7 cellular contexts compared by ENCODE assay signal in the genomic region with DNA sequence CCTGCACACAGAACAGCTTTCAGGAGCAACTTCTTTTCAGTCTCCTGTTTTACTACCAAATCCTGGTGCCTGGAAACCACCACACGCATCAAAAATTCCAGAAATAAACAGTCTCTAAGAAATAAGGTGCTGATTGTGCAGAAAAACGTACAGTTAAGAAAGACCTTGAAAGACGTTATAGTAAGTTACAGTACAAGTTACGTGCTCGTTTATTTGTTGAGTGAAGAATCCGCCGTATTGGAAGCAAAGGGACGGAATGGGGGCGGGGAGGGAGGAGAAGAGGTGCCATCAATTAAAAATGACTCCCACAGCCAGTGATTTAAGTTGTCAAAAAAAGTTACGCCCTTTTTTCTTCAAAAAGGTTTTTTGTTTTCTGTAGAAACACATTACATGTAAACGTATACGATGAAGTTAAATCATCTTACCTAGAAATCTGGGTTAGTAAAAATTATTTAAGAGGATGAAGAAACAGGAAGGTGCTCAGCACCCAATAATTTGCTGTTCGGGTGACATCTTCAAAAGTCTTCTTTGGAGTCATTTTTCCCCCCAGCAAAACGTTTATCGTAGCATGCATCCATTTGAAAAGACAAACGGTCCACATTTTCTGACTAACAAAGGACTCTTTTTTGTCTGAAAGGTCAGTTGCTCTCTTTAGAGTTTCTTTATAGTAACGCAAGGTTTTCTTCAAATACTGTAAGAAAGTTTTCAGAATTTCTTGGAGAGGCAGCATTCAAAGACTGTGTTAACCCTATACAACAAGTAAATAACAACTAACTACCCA. TPM values are rescaled to one million over a fixed set of nuclear protein-coding genes. Genes with fewer than 3 reads are reported as not detected.
DNase-seq lines count a peak whose midpoint lies in the region; ATAC-seq and TF ChIP-seq lines count a peak whose summit lies in the region.

No MANE protein-coding gene starts in this region.

- no peaks in the 10 kb centered on the region for H3K27me3 ChIP-seq in iPS-15b (ENCODE audit: control insufficient read depth, insufficient read depth, low read length)

- H3K9me3 ChIP-seq in iPS-15b (ENCODE audit: control insufficient read depth, insufficient read depth, low read length) = no peaks in the 10 kb centered on the region

- POLR2A ChIA-PET in activated CD8-positive, alpha-beta T cell treated with anti-CD3 and anti-CD28 coated beads, Interleukin-2, amount 10 ng/mL, durations not matched to agents 7 days and 5 days (lab: Charles Lee) = no interaction called here

- H3K9ac ChIP-seq in iPS-15b (ENCODE audit: low read depth, low read length) = no peak overlapping the region

- H3K4me3 ChIP-seq in iPS-15b (ENCODE audit: low read depth, low read length) = peak overlapping the region; percentile 59

- peak overlapping the region; percentile 84 for H3K27ac Mint-ChIP-seq in HFFc6
- H3K27ac Mint-ChIP-seq in activated CD8-positive, alpha-beta T cell treated with anti-CD3 and anti-CD28 coated beads, Interleukin-2, amount 10 ng/mL, durations not matched to agents 7 days and 5 days = no peak overlapping the region
- no peak overlapping the region for H3K27ac Mint-ChIP-seq in stimulated activated effector memory CD8-positive, alpha-beta T cell treated with anti-CD3 and anti-CD28 coated beads, Interleukin-12 subunit alpha, Interleukin-12 subunit beta, amount 100 ng/mL, for 72 hours

- H3K27me3 Mint-ChIP-seq in HFFc6 (ENCODE audit: insufficient read depth) = no peaks in the 10 kb centered on the region; the same call in 1 of the 2 replicates
- peaks cover 36% of the 10 kb centered on the region for H3K27me3 Mint-ChIP-seq in activated CD8-positive, alpha-beta T cell treated with anti-CD3 and anti-CD28 coated beads, Interleukin-2, amount 10 ng/mL, durations not matched to agents 7 days and 5 days (ENCODE audit: low read depth)

- H3K4me1 Mint-ChIP-seq in HFFc6 (ENCODE audit: low read depth) = peaks cover 69% of the 10 kb centered on the region
- H3K4me1 Mint-ChIP-seq in activated CD8-positive, alpha-beta T cell treated with anti-CD3 and anti-CD28 coated beads, Interleukin-2, amount 10 ng/mL, durations not matched to agents 7 days and 5 days (ENCODE audit: low read depth) = peaks cover 27% of the 10 kb centered on the region
- H3K4me1 Mint-ChIP-seq in stimulated activated effector memory CD8-positive, alpha-beta T cell treated with anti-CD3 and anti-CD28 coated beads, Interleukin-12 subunit alpha, Interleukin-12 subunit beta, amount 100 ng/mL, for 72 hours = peaks cover 13% of the 10 kb centered on the region

- H3K4me1 ChIP-seq in iPS-15b (ENCODE audit: control insufficient read depth, insufficient read depth, low read length) = peaks cover 10% of the 10 kb centered on the region

- no peak for TF ChIP-seq CTCF in HFFc6 (IDR thresholded peaks at IDR 0.05)
- TF ChIP-seq CTCF in GM13976 (IDR thresholded peaks at IDR 0.05; ENCODE audit: borderline replicate concordance, control extremely low read depth, extremely low read depth, insufficient read depth, missing control alignments) = no peak

- no peak for ATAC-seq in activated CD8-positive, alpha-beta T cell treated with anti-CD3 and anti-CD28 coated beads, Interleukin-2, amount 10 ng/mL, durations not matched to agents 7 days and 5 days
- no peak for ATAC-seq in stimulated activated effector memory CD8-positive, alpha-beta T cell treated with anti-CD3 and anti-CD28 coated beads, Interleukin-12 subunit alpha, Interleukin-12 subunit beta, amount 100 ng/mL, for 72 hours

- H3K9me3 Mint-ChIP-seq in HFFc6 = no peaks in the 10 kb centered on the region
- H3K9me3 Mint-ChIP-seq in activated CD8-positive, alpha-beta T cell treated with anti-CD3 and anti-CD28 coated beads, Interleukin-2, amount 10 ng/mL, durations not matched to agents 7 days and 5 days (ENCODE audit: insufficient read depth) = no peaks in the 10 kb centered on the region
- no peaks in the 10 kb centered on the region for H3K9me3 Mint-ChIP-seq in stimulated activated effector memory CD8-positive, alpha-beta T cell treated with anti-CD3 and anti-CD28 coated beads, Interleukin-12 subunit alpha, Interleukin-12 subunit beta, amount 100 ng/mL, for 72 hours

- CTCF ChIA-PET in activated CD8-positive, alpha-beta T cell treated with anti-CD3 and anti-CD28 coated beads, Interleukin-2, amount 10 ng/mL, durations not matched to agents 7 days and 5 days (lab: Charles Lee) = interaction anchor here (1.1 kb wide), 1 partner anchor 42 kb away, joined by 5 read pairs; no protein-coding TSS in a partner anchor

- in situ Hi-C loops in GM13976 (cut with MboI; ENCODE audit: low sequenced_read_pairs, unreplicated experiment) = no loop called here

- no peak for DNase-seq in HFFc6
- no peak for DNase-seq in activated CD8-positive, alpha-beta T cell treated with anti-CD3 and anti-CD28 coated beads, Interleukin-2, amount 10 ng/mL, durations not matched to agents 7 days and 5 days
- no peak for DNase-seq in stimulated activated effector memory CD8-positive, alpha-beta T cell treated with anti-CD3 and anti-CD28 coated beads, Interleukin-12 subunit alpha, Interleukin-12 subunit beta, amount 100 ng/mL, for 72 hours (ENCODE audit: low spot score in 2 of 2)
- DNase-seq in cerebellar nuclear complex (lab: John Stamatoyannopoulos, UW) = no peak
- DNase-seq in GM13976 (ENCODE audit: low spot score) = no peak
- no peak for DNase-seq in HK-2 (ENCODE audit: unreplicated experiment)

- H3K4me3 Mint-ChIP-seq in HFFc6 = peak overlapping the region; percentile 99
- peak overlapping the region; percentile 79 for H3K4me3 Mint-ChIP-seq in activated CD8-positive, alpha-beta T cell treated with anti-CD3 and anti-CD28 coated beads, Interleukin-2, amount 10 ng/mL, durations not matched to agents 7 days and 5 days
- peak overlapping the region; percentile 74 for H3K4me3 Mint-ChIP-seq in stimulated activated effector memory CD8-positive, alpha-beta T cell treated with anti-CD3 and anti-CD28 coated beads, Interleukin-12 subunit alpha, Interleukin-12 subunit beta, amount 100 ng/mL, for 72 hours

- peaks cover 27% of the 10 kb centered on the region for H3K36me3 Mint-ChIP-seq in HFFc6 (ENCODE audit: low read depth)
- H3K36me3 Mint-ChIP-seq in activated CD8-positive, alpha-beta T cell treated with anti-CD3 and anti-CD28 coated beads, Interleukin-2, amount 10 ng/mL, durations not matched to agents 7 days and 5 days (ENCODE audit: low read depth) = no peaks in the 10 kb centered on the region
- no peaks in the 10 kb centered on the region for H3K36me3 Mint-ChIP-seq in stimulated activated effector memory CD8-positive, alpha-beta T cell treated with anti-CD3 and anti-CD28 coated beads, Interleukin-12 subunit alpha, Interleukin-12 subunit beta, amount 100 ng/mL, for 72 hours

- no peaks in the 10 kb centered on the region for H3K36me3 ChIP-seq in iPS-15b (ENCODE audit: control insufficient read depth, insufficient read depth, low read length)

RNA-seq across cellular contexts. Expression of gene UACA, which starts 0.8 kb away (rescaled TPM):
- 100 to 1,000 TPM; 119 to 309 (median 142) TPM for total RNA-seq in HFFc6 (2021; fragmentation: NEBNext Ultra II Directional; extraction: Animal tissue kit (Norgen Biotek cat#: 25700))
- 1 to 10 TPM; 2.2 to 3.3 TPM for total RNA-seq in activated CD8-positive, alpha-beta T cell treated with anti-CD3 and anti-CD28 coated beads, Interleukin-2, amount 10 ng/mL, durations not matched to agents 7 days and 5 days

Comparison
In these comparisons a context has a peak if more than half of its experiments do, and no peak if none do; other contexts are left out.
1. RNA of gene UACA, which starts 0.8 kb away (total RNA-seq): 119 to 309 TPM in HFFc6; 2.2 to 3.3 TPM in activated CD8-positive, alpha-beta T cell treated with anti-CD3 and anti-CD28 coated beads, Interleukin-2, amount 10 ng/mL, durations not matched to agents 7 days and 5 days; every median in the first group is over 10 times any median in the second.
2. Peak in every context shown above with its lines, with median percentiles within 50 percentile points of each other: H3K4me3 Mint-ChIP-seq.